Comparison of ENCODE assay signal across 12 cellular contexts in genomic region chr9:127535834-127536233, GRCh38.
DNase-seq lines count a peak whose midpoint lies in the region; ATAC-seq, FAIRE-seq and TF ChIP-seq lines count a peak whose summit lies in the region.
"Had no signal": no experiment of that assay in that cellular context is flagged by ENCODE, and none has a peak within 500 bp of the region (broad histone marks: within the 10 kb centered on the region; RNA-seq: fewer than 3 reads in every experiment).

No MANE protein-coding gene starts in this region.

- no peak for FAIRE-seq in small intestine (lab: Jason Lieb, UNC)

- no peak overlapping the region for H2BK15ac ChIP-seq in IMR-90 (ENCODE audit: low read depth, low read length)

- ATAC-seq in IMR-90 (ENCODE audit: low read depth) (no peak), right cardiac atrium (peak; percentile 26 to 27)

- H3K27me3 ChIP-seq in IMR-90 (ENCODE audit: control insufficient read depth, insufficient read depth, low read length) (no peaks in the 10 kb centered on the region), right cardiac atrium (ENCODE audit: control insufficient read depth, insufficient read depth) (no peaks in the 10 kb centered on the region), testis (no peaks in the 10 kb centered on the region), small intestine (ENCODE audit: control insufficient read depth in 2 of 2, insufficient read depth in 2 of 2, low read length in 2 of 2) (no peaks in the 10 kb centered on the region)

- no peak overlapping the region for H2AFZ ChIP-seq in IMR-90 (replicated peaks; ENCODE audit: low read length, poor library complexity)

- H2BK5ac ChIP-seq in IMR-90 (ENCODE audit: low read depth, low read length, poor library complexity, severe bottlenecking) = peak overlapping the region; percentile 84

- peak; percentile 55 for DNase-seq in IMR-90
- peak; percentile 67 for DNase-seq in choroid plexus epithelial cell (ENCODE audit: low read depth)
- peak; percentile 63 to 76 (median 71) for DNase-seq in right cardiac atrium
- DNase-seq in testis = no peak
- no peak for DNase-seq in activated CD4-positive, alpha-beta T cell treated with anti-CD3 and anti-CD28 coated beads for 48 hours
- no peak for DNase-seq in DMS 273 treated with DMSO at 0.1 percent for 48 hours (lab: John Stamatoyannopoulos, UW)
- no peak for DNase-seq in NCI-H526 (lab: John Stamatoyannopoulos, UW)
- no peak for DNase-seq in small intestine
- DNase-seq: activated CD8-positive, alpha-beta memory T cell treated with anti-CD3 and anti-CD28 coated beads, Interleukin-2, amount 50 U/mL, for 4 hours; foreskin melanocyte; NCI-H2081 had no signal

- H3K9me3 ChIP-seq in IMR-90 (ENCODE audit: control insufficient read depth, insufficient read depth, low read length) (no peaks in the 10 kb centered on the region), right cardiac atrium (ENCODE audit: control insufficient read depth, low read length) (no peaks in the 10 kb centered on the region), testis (no peaks in the 10 kb centered on the region), small intestine (ENCODE audit: control insufficient read depth, low read depth) (no peaks in the 10 kb centered on the region)

- no peak overlapping the region for H3K4me2 ChIP-seq in IMR-90 (ENCODE audit: low read depth, low read length)
- H3K4me2 ChIP-seq: KMS-11 had no signal

- H3K36me3 ChIP-seq in IMR-90 (ENCODE audit: control insufficient read depth, insufficient read depth, low read length) (peaks cover 48% of the 10 kb centered on the region), testis (ENCODE audit: low read depth, missing control alignments) (no peaks in the 10 kb centered on the region), small intestine (ENCODE audit: control insufficient read depth in 2 of 2, insufficient read depth in 2 of 2, low read length in 2 of 2) (peaks cover 0 to 3% of the 10 kb centered on the region in 2 donors)

- POLR2A ChIA-PET in IMR-90 (lab: Charles Lee; ENCODE audit: unreplicated experiment) = no interaction called here

- H3K23ac ChIP-seq in IMR-90 (ENCODE audit: low read depth, low read length) = peak overlapping the region; percentile 72; the same call in 1 of the 2 replicates

- no peak for TF ChIP-seq RAD21 in IMR-90 (IDR thresholded peaks at IDR 0.05; ENCODE audit: low read length)

- H3K4me3 ChIP-seq in IMR-90 (ENCODE audit: insufficient read depth, low read depth, low read length) (no peak overlapping the region), choroid plexus epithelial cell (ENCODE audit: low read depth, low read length) (no peak overlapping the region), right cardiac atrium (ENCODE audit: low read length) (no peak overlapping the region), testis (no peak overlapping the region), small intestine (ENCODE audit: low read depth in 1 of 2, low read length in 2 of 2) (no peak overlapping the region)

- H3K14ac ChIP-seq in IMR-90 (replicated peaks; ENCODE audit: low read depth, low read length) = peak overlapping the region; percentile 58

- in situ Hi-C loops in IMR-90 (cut with MboI; ENCODE audit: low sequenced_read_pairs) = no loop called here

- peak overlapping the region; percentile 59 for H3K4ac ChIP-seq in IMR-90 (ENCODE audit: low read depth, low read length)

- 78% methylated on average over 9 of the region's 14 CpGs; no CpG with 5 or more reads in 1 of the 2 experiments for WGBS in IMR-90 (ENCODE audit: extremely low coverage in 2 of 2, insufficient read length in 1 of 2), 2 experiments
- 44% methylated on average over 14 of the region's 14 CpGs for WGBS in right cardiac atrium
- WGBS in testis, 2 donors = 57 to 61% methylated on average over 14 of the region's 14 CpGs
- WGBS in small intestine, 3 donors = 63 to 83% (median 75%) methylated on average over 14 of the region's 14 CpGs

- peaks cover 79% of the 10 kb centered on the region for H4K20me1 ChIP-seq in IMR-90 (ENCODE audit: insufficient read depth, low read length)

- H4K5ac ChIP-seq in IMR-90 (ENCODE audit: low read depth, low read length) = no peak overlapping the region

- 0 out of 2 replicates have a peak overlapping the region, but pooled peaks have one; percentile 55 for H4K91ac ChIP-seq in IMR-90 (ENCODE audit: insufficient read depth, low read depth, low read length)

- CTCF ChIA-PET in IMR-90 (lab: Yijun Ruan, JAX) = no interaction called here

- H2AK9ac ChIP-seq in IMR-90 (replicated peaks; ENCODE audit: low read depth, low read length, poor library complexity) = peak overlapping the region; percentile 8

- H2BK20ac ChIP-seq in IMR-90 (ENCODE audit: low read depth, low read length) = no peak overlapping the region

- peaks cover 18 to 90% of the 10 kb centered on the region in 2 experiments for H3K79me1 ChIP-seq in IMR-90 (ENCODE audit: low read depth in 1 of 2, low read length in 2 of 2)

- H3K9me1 ChIP-seq in IMR-90 (ENCODE audit: insufficient read depth, low read length) = peaks cover 34% of the 10 kb centered on the region

- dilution Hi-C loops in IMR-90 (cut with HindIII; ENCODE audit: low sequenced_read_pairs, unreplicated experiment) = no loop called here

- TF ChIP-seq CTCF in IMR-90 (conservative IDR thresholded peaks at IDR 0.05; ENCODE audit: low read depth, low read length) (no peak), choroid plexus epithelial cell (conservative IDR thresholded peaks at IDR 0.05; ENCODE audit: low read depth, low read length) (no peak), testis (IDR thresholded peaks at IDR 0.05) (no peak)

- peak overlapping the region; percentile 76 for H2AK5ac ChIP-seq in IMR-90 (ENCODE audit: low read depth, low read length)

- H3K4me1 ChIP-seq in IMR-90 (ENCODE audit: control insufficient read depth, insufficient read depth, low read length) = peaks cover 65% of the 10 kb centered on the region
- peaks cover 7% of the 10 kb centered on the region for H3K4me1 ChIP-seq in right cardiac atrium (ENCODE audit: control insufficient read depth, insufficient read depth, low read length)
- peaks cover 41% of the 10 kb centered on the region for H3K4me1 ChIP-seq in testis
- H3K4me1 ChIP-seq in small intestine (ENCODE audit: control insufficient read depth in 2 of 2, insufficient read depth in 1 of 2, low read depth in 1 of 2, low read length in 1 of 2) = no peaks in the 10 kb centered on the region

- no peak for TF ChIP-seq POLR2A in IMR-90 (IDR thresholded peaks at IDR 0.05; ENCODE audit: low read depth, low read length)
- TF ChIP-seq POLR2A in testis (IDR thresholded peaks at IDR 0.05) = no peak

- H3K27ac ChIP-seq in IMR-90 (ENCODE audit: insufficient read depth, low read length) (peak overlapping the region; percentile 89), right cardiac atrium (ENCODE audit: low read length) (no peak overlapping the region), testis (peak overlapping the region; percentile 69 to 80), small intestine (ENCODE audit: low read depth in 1 of 2, low read length in 1 of 2) (peak overlapping the region in 1 of 2 donors; percentile 35)
- H3K27ac ChIP-seq: KMS-11 had no signal

- intact Hi-C loops in IMR-90 (cut with micrococcal nuclease) (no loop called here), right cardiac atrium (cut with DNase I) (no loop called here), testis (cut with DNase I; ENCODE audit: low total_unique reads) (no loop called here)

- no TSS peak for BruUV-seq in IMR-90 (replicated peaks; lab: Mats Ljungman, UMichigan)

- peak overlapping the region; percentile 49 for H2BK120ac ChIP-seq in IMR-90 (ENCODE audit: low read depth, low read length)

- H3K18ac ChIP-seq in IMR-90 (ENCODE audit: low read depth, low read length) = no peak overlapping the region

- H4K8ac ChIP-seq in IMR-90 (ENCODE audit: low read depth in 2 of 2, low read length in 2 of 2) = peak overlapping the region; percentile 51 to 69; a peak in 3 of 4 replicates

- H3K56ac ChIP-seq in IMR-90 (ENCODE audit: extremely low read depth, insufficient read depth, low read length) = no peak overlapping the region

- H3K9ac ChIP-seq in IMR-90 (ENCODE audit: low read depth, low read length) = no peak overlapping the region
- H3K9ac ChIP-seq: KMS-11 had no signal

TF ChIP-seq in IMR-90, 13 proteins besides CTCF, POLR2A, EP300 and RAD21:
- TF ChIP-seq MAFK (IDR thresholded peaks at IDR 0.05; ENCODE audit: low read depth, low read length) (no peak), SMC3 (IDR thresholded peaks at IDR 0.05; ENCODE audit: low read depth, low read length) (no peak), CEBPB (IDR thresholded peaks at IDR 0.05; ENCODE audit: low read depth, low read length) (no peak), RCOR1 (IDR thresholded peaks at IDR 0.05; ENCODE audit: insufficient replicate concordance, low read length) (no peak), USF2 (IDR thresholded peaks at IDR 0.05; ENCODE audit: low read depth, low read length) (no peak)
TF ChIP-seq in IMR-90: peak in this region for 0.

Comparison
In these comparisons a context has a peak if more than half of its experiments do, and no peak if none do; other contexts are left out.
1. DNase-seq: peak in IMR-90 (single experiment), choroid plexus epithelial cell (single experiment) and right cardiac atrium (3 of 3); none in testis (single experiment), activated CD4-positive, alpha-beta T cell treated with anti-CD3 and anti-CD28 coated beads for 48 hours (single experiment), DMS 273 treated with DMSO at 0.1 percent for 48 hours (single experiment), NCI-H526 (0 of 2) and small intestine (single experiment).